8 cellular contexts compared by ENCODE assay signal in genomic region chr12:49674318-49674985, GRCh38. TPM values are rescaled to one million over a fixed set of nuclear protein-coding genes. Genes with fewer than 3 reads are reported as not detected.
DNase-seq lines count a peak whose midpoint lies in the region; ATAC-seq and TF ChIP-seq lines count a peak whose summit lies in the region.

No MANE protein-coding gene starts in this region.

- no peak for DNase-seq in activated CD8-positive, alpha-beta memory T cell treated with anti-CD3 and anti-CD28 coated beads, Interleukin-2, amount 10 ng/mL, durations not matched to agents 7 days and 5 days
- DNase-seq in activated CD8-positive, alpha-beta memory T cell treated with anti-CD3 and anti-CD28 coated beads for 24 hours: no peak
- peak; percentile 12 for DNase-seq in dermis blood vessel endothelial cell
- no peak for DNase-seq in mesothelial cell of epicardium (ENCODE audit: low spot score in 2 of 2, unreplicated experiment in 2 of 2)
- no peak for DNase-seq in transverse colon
- no peak for DNase-seq in MG63
- DNase-seq in iPS-NIHi11 (ENCODE audit: low spot score): no peak
- no peak for DNase-seq in H7

- peaks cover 70% of the 10 kb centered on the region for H3K4me1 Mint-ChIP-seq in activated CD8-positive, alpha-beta memory T cell treated with anti-CD3 and anti-CD28 coated beads, Interleukin-2, amount 10 ng/mL, durations not matched to agents 7 days and 5 days
- peaks cover 33% of the 10 kb centered on the region for H3K4me1 Mint-ChIP-seq in mesothelial cell of epicardium

- in situ Hi-C loops in transverse colon (cut with MboI; ENCODE audit: low pct_ligation_motif_present in 1 of 4, low pct_unique_long_range_greater_than_20kb in 1 of 4, low sequenced_read_pairs in 3 of 4): no loop called here

- no peak for TF ChIP-seq CTCF in mesothelial cell of epicardium (IDR thresholded peaks at IDR 0.05; ENCODE audit: unreplicated experiment)
- TF ChIP-seq CTCF in transverse colon (IDR thresholded peaks at IDR 0.05): no peak

- WGBS in transverse colon (ENCODE audit: low coverage in 1 of 2), 2 donors: 51% methylated on average over 4 of the region's 4 CpGs; no CpG with 5 or more reads in 1 of the 2 donors

- H3K9me3 ChIP-seq in transverse colon: no peaks in the 10 kb centered on the region
- H3K9me3 ChIP-seq in MG63: no peaks in the 10 kb centered on the region

- no peaks in the 10 kb centered on the region for H3K27me3 Mint-ChIP-seq in activated CD8-positive, alpha-beta memory T cell treated with anti-CD3 and anti-CD28 coated beads, Interleukin-2, amount 10 ng/mL, durations not matched to agents 7 days and 5 days
- no peaks in the 10 kb centered on the region for H3K27me3 Mint-ChIP-seq in mesothelial cell of epicardium (ENCODE audit: low read depth)

- H3K4me3 ChIP-seq in transverse colon (no peak overlapping the region), MG63 (no peak overlapping the region), H7 (ENCODE audit: insufficient read depth, low read depth, low read length) (no peak overlapping the region)

- CTCF ChIA-PET in activated CD8-positive, alpha-beta memory T cell treated with anti-CD3 and anti-CD28 coated beads, Interleukin-2, amount 10 ng/mL, durations not matched to agents 7 days and 5 days (lab: Charles Lee): interaction anchor here (0.7 to 5.5 kb wide), 12 partner anchors 9 to 67 kb away, joined by 3 to 24 read pairs (median 4); partner anchors contain the start of genes FMNL3 and TMBIM6

- H3K4me3 Mint-ChIP-seq in activated CD8-positive, alpha-beta memory T cell treated with anti-CD3 and anti-CD28 coated beads, Interleukin-2, amount 10 ng/mL, durations not matched to agents 7 days and 5 days: no peak overlapping the region
- no peak overlapping the region for H3K4me3 Mint-ChIP-seq in mesothelial cell of epicardium

- no peaks in the 10 kb centered on the region for H3K9me3 Mint-ChIP-seq in activated CD8-positive, alpha-beta memory T cell treated with anti-CD3 and anti-CD28 coated beads, Interleukin-2, amount 10 ng/mL, durations not matched to agents 7 days and 5 days (ENCODE audit: low read depth)
- no peaks in the 10 kb centered on the region for H3K9me3 Mint-ChIP-seq in mesothelial cell of epicardium

- no peak for TF ChIP-seq POLR2A in transverse colon (IDR thresholded peaks at IDR 0.05)

- ATAC-seq in activated CD8-positive, alpha-beta memory T cell treated with anti-CD3 and anti-CD28 coated beads, Interleukin-2, amount 10 ng/mL, durations not matched to agents 7 days and 5 days: no peak

- intact Hi-C loops in transverse colon (cut with DNase I; ENCODE audit: low total_unique reads): no loop called here

- peak overlapping the region; percentile 82 to 90 (median 84) for H3K27ac ChIP-seq in transverse colon

- H3K4me1 ChIP-seq in transverse colon: peaks cover 32 to 54% (median 44%) of the 10 kb centered on the region in 4 donors

- TF ChIP-seq EP300 in transverse colon (IDR thresholded peaks at IDR 0.05; ENCODE audit: low read depth): no peak

- H3K36me3 ChIP-seq in transverse colon (no peaks in the 10 kb centered on the region), MG63 (no peaks in the 10 kb centered on the region), H7 (replicated peaks; ENCODE audit: control insufficient read depth, insufficient read depth, low read length) (peaks cover 1% of the 10 kb centered on the region; the same call in 1 of the 2 replicates)

- no peaks in the 10 kb centered on the region for H3K27me3 ChIP-seq in transverse colon
- H3K27me3 ChIP-seq in MG63: no peaks in the 10 kb centered on the region
- no peaks in the 10 kb centered on the region for H3K27me3 ChIP-seq in H7 (ENCODE audit: control insufficient read depth, insufficient read depth, low read length)

- H3K27ac Mint-ChIP-seq in activated CD8-positive, alpha-beta memory T cell treated with anti-CD3 and anti-CD28 coated beads, Interleukin-2, amount 10 ng/mL, durations not matched to agents 7 days and 5 days: peak overlapping the region; percentile 75
- peak overlapping the region; percentile 98 for H3K27ac Mint-ChIP-seq in mesothelial cell of epicardium

- peaks cover 2% of the 10 kb centered on the region for H3K36me3 Mint-ChIP-seq in activated CD8-positive, alpha-beta memory T cell treated with anti-CD3 and anti-CD28 coated beads, Interleukin-2, amount 10 ng/mL, durations not matched to agents 7 days and 5 days
- H3K36me3 Mint-ChIP-seq in mesothelial cell of epicardium: no peaks in the 10 kb centered on the region

RNA-seq across cellular contexts. Expression of gene FMNL3, which starts 32.8 kb away (rescaled TPM):
- 10 to 100 TPM; 44.2 to 50.5 TPM for total RNA-seq in activated CD8-positive, alpha-beta memory T cell treated with anti-CD3 and anti-CD28 coated beads, Interleukin-2, amount 10 ng/mL, durations not matched to agents 7 days and 5 days
- total RNA-seq in dermis blood vessel endothelial cell (101 and 121 TPM in 2 replicates), mesothelial cell of epicardium (16.3 to 19.2 TPM (median 18.3 TPM) in 3 replicates), transverse colon (10 to 100 TPM in 1 of 4 donors, 1 to 10 TPM in 3; 5.3 to 16.5 (median 8.2) TPM)
- 8.8 and 12.8 TPM in 2 replicates for total RNA-seq in MG63 (2014; rRNA removed; shearing (Covaris generic); ENCODE audit: low replicate concordance)
- 16.0 and 19.4 TPM in 2 replicates for total RNA-seq in H7 (2014; rRNA removed; shearing (Covaris generic))

RNA-seq across cellular contexts. Expression of gene PRPF40B, which starts 51.1 kb away (rescaled TPM):
- total RNA-seq in activated CD8-positive, alpha-beta memory T cell treated with anti-CD3 and anti-CD28 coated beads, Interleukin-2, amount 10 ng/mL, durations not matched to agents 7 days and 5 days: 10 to 100 TPM in 1 of 2 experiments, 1 to 10 TPM in 1; 7.8 to 15.2 TPM
- 1.9 and 4.1 TPM in 2 replicates for total RNA-seq in dermis blood vessel endothelial cell
- total RNA-seq in mesothelial cell of epicardium: 56.7 to 62.0 TPM (median 56.9 TPM) in 3 replicates
- 10 to 100 TPM in 2 of 4 donors, 1 to 10 TPM in 2; 3.7 to 12.7 (median 8.7) TPM for total RNA-seq in transverse colon
- total RNA-seq in MG63 (2014; rRNA removed; shearing (Covaris generic); ENCODE audit: low replicate concordance): 4.8 and 8.6 TPM in 2 replicates
- total RNA-seq in H7 (2014; rRNA removed; shearing (Covaris generic)): 22.9 and 28.9 TPM in 2 replicates
